ENCODE assay signal across 4 cellular contexts in the genomic region with DNA sequence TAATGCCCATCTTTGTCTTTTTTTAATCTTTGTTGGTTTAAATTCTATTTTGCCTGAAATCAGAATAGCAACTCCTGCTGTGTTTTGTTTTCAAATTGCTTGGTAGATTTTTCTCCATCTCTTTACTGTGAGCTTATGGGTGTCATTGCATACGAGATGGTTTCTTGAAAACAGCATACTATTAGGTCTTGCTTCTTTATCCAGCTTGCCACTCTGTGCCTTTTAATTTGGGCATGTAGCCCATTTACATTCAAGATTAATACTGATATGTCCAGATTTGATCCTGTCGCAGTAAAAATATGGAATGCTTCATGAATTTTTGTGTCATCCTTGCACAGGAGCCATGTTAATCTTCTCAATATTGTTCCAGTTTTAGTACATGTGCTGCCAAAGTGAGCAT.
"Had no signal": no experiment of that assay in that cellular context is flagged by ENCODE, and none has a peak within 500 bp of the region (broad histone marks: within the 10 kb centered on the region; RNA-seq: fewer than 3 reads in every experiment).

No MANE protein-coding gene starts in this region.

- H3K36me3 ChIP-seq: HAP-1 had no signal

- H3K27ac ChIP-seq: GM23248 had no signal

- ATAC-seq: GM23338, HCT116 had no signal

- H3K4me3 ChIP-seq: GM23248, GM23338, HAP-1 had no signal

- H3K4me1 ChIP-seq: HAP-1 had no signal

- H3K9me3 ChIP-seq: HAP-1 had no signal
